Comparison of ENCODE assay signal across 11 cellular contexts in genomic region chr12:108831309-108831991, GRCh38. TPM values are rescaled to one million over a fixed set of nuclear protein-coding genes. Genes with fewer than 3 reads are reported as not detected.
DNase-seq lines count a peak whose midpoint lies in the region; ATAC-seq and TF ChIP-seq lines count a peak whose summit lies in the region.
"Had no signal": no experiment of that assay in that cellular context is flagged by ENCODE, and none has a peak within 500 bp of the region (broad histone marks: within the 10 kb centered on the region; RNA-seq: fewer than 3 reads in every experiment).

No MANE protein-coding gene starts in this region.

- H3K4me3 ChIP-seq in mucosa of rectum (ENCODE audit: low read length in 2 of 2) (no peak overlapping the region), colonic mucosa (no peak overlapping the region), dorsolateral prefrontal cortex (no peak overlapping the region)
- H3K4me3 ChIP-seq: body of pancreas had no signal

- H3K36me3 ChIP-seq in mucosa of rectum (ENCODE audit: control insufficient read depth in 2 of 2, insufficient read depth in 2 of 2, low read length in 2 of 2), result peaks cover 17 to 33% of the 10 kb centered on the region in 2 donors
- no peaks in the 10 kb centered on the region for H3K36me3 ChIP-seq in colonic mucosa

- H3K27me3 ChIP-seq in mucosa of rectum (ENCODE audit: control insufficient read depth in 2 of 2, insufficient read depth in 2 of 2, low read length in 2 of 2) (no peaks in the 10 kb centered on the region), colonic mucosa (no peaks in the 10 kb centered on the region), dorsolateral prefrontal cortex (no peaks in the 10 kb centered on the region)
- H3K27me3 ChIP-seq: body of pancreas had no signal

- peak; percentile 60 for DNase-seq in GM13976 (ENCODE audit: low spot score)
- no peak for DNase-seq in colonic mucosa
- no peak for DNase-seq in NCI-H2196 treated with DMSO at 0.1 percent for 48 hours (lab: John Stamatoyannopoulos, UW; ENCODE audit: unreplicated experiment)
- DNase-seq in D341Med (ENCODE audit: low spot score), result no peak
- no peak for DNase-seq in dorsolateral prefrontal cortex
- DNase-seq: body of pancreas, DND-41 had no signal

- H3K9me3 ChIP-seq in mucosa of rectum (ENCODE audit: control insufficient read depth in 2 of 2, low read length in 2 of 2) (no peaks in the 10 kb centered on the region), colonic mucosa (no peaks in the 10 kb centered on the region)
- H3K9me3 ChIP-seq: body of pancreas had no signal

- H3K4me1 ChIP-seq in mucosa of rectum (ENCODE audit: control insufficient read depth in 2 of 2, insufficient read depth in 2 of 2, low read length in 2 of 2) (peaks cover 11 to 19% of the 10 kb centered on the region in 2 donors), colonic mucosa (no peaks in the 10 kb centered on the region)

- ATAC-seq in GM21390 (IDR thresholded peaks at IDR 0.05; ENCODE audit: unreplicated experiment) (peak; percentile 57), HG03460 (IDR thresholded peaks at IDR 0.05; ENCODE audit: unreplicated experiment) (peak; percentile 61)
- ATAC-seq: body of pancreas had no signal

- intact Hi-C loops in colonic mucosa (cut with DNase I) (no loop called here), dorsolateral prefrontal cortex (cut with DNase I) (no loop called here)

- H3K9ac ChIP-seq in mucosa of rectum (ENCODE audit: low read depth in 1 of 2, low read length in 2 of 2) (no peak overlapping the region), colonic mucosa (ENCODE audit: low read depth in 2 of 2, low read length in 2 of 2) (peak overlapping the region in 1 of 2 donors; percentile 4)

- TF ChIP-seq CTCF in GM13976 (IDR thresholded peaks at IDR 0.05; ENCODE audit: borderline replicate concordance, control extremely low read depth, extremely low read depth, insufficient read depth, missing control alignments), result no peak
- TF ChIP-seq CTCF in colonic mucosa (IDR thresholded peaks at IDR 0.05), result no peak
- TF ChIP-seq CTCF in dorsolateral prefrontal cortex (IDR thresholded peaks at IDR 0.05 in 54 of 56, conservative IDR thresholded peaks at IDR 0.05 in 2 of 56; ENCODE audit: low read depth in 1 of 56, partially characterized antibody in 56 of 56), result no peak

- in situ Hi-C loops in GM13976 (cut with MboI; ENCODE audit: low sequenced_read_pairs, unreplicated experiment), result no loop called here

- H3K27ac ChIP-seq in mucosa of rectum (ENCODE audit: low read depth in 2 of 2, low read length in 2 of 2) (peak overlapping the region; percentile 32 to 64), colonic mucosa (no peak overlapping the region), dorsolateral prefrontal cortex (peak overlapping the region in 1 of 59 donors; percentile 0)

RNA-seq across cellular contexts. Expression of gene SSH1, which starts 25.9 kb away (rescaled TPM):
- total RNA-seq in colonic mucosa (10 to 100 TPM; 22.5 to 29.1 TPM), dorsolateral prefrontal cortex (10 to 100 TPM; 28.6 to 59.1 (median 46.8) TPM)

RNA-seq across cellular contexts. Expression of gene DAO, which starts 48.4 kb away (rescaled TPM):
- total RNA-seq in colonic mucosa (1 to 10 TPM; 2.2 to 2.4 TPM), dorsolateral prefrontal cortex (1 to 10 TPM in 18 of 120 experiments, under 1 TPM in 33, not detected in 69; 0.23 to 6.0 (median 0.83) TPM)
- total RNA-seq: body of pancreas, kidney epithelial cell had no signal
